Comparison of ENCODE assay signal across 18 cellular contexts in the genomic region with DNA sequence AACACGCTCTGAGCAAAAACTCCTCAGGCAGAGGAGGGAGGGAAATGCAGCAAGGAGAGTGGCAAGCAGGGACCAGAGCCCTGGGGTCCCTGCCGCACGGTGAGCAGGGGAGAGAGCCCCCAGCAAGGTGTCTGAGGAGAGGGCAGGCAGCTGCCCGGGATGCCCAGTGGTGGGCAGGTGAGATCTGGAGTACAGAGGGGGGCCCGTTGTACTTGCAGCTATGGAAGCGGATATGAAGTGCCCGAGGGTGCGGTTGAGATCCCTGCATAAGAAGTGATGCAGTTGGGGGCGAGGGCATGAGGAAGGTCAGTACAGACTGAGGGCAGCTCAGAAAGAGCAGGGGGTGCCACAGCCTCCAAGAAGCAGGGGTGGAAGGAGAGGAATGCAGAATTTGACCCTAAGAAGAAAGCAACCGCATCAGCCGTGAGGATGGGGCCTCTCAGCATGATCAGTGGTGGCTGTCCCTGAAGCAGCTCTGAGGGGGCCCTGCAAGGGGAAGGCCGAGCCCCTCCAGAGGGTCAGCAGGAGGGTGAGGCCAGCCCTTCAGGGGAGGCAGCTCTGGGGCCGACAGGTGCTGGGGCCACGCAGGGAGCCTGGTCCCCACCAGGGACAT. TPM values are rescaled to one million over a fixed set of nuclear protein-coding genes. Genes with fewer than 3 reads are reported as not detected.
DNase-seq lines count a peak whose midpoint lies in the region; ATAC-seq and TF ChIP-seq lines count a peak whose summit lies in the region.
"Had no signal": no experiment of that assay in that cellular context is flagged by ENCODE, and none has a peak within 500 bp of the region (broad histone marks: within the 10 kb centered on the region; RNA-seq: fewer than 3 reads in every experiment).

No MANE protein-coding gene starts in this region.

- H3K27ac ChIP-seq in SJSA1 (peak overlapping the region; percentile 69), neural progenitor cell (no peak overlapping the region), testis (no peak overlapping the region)
- H3K27ac ChIP-seq: BLaER1 treated with 17β-estradiol and CSF1 and Interleukin-3, amounts not matched to agents 10 nM and 100 nM had no signal

- H3K4me3 ChIP-seq in SJSA1 (no peak overlapping the region), neural progenitor cell (no peak overlapping the region), testis (no peak overlapping the region)
- H3K4me3 ChIP-seq: BLaER1 treated with 17β-estradiol and CSF1 and Interleukin-3, amounts not matched to agents 10 nM and 100 nM had no signal

- intact Hi-C loops in testis (cut with DNase I; ENCODE audit: low total_unique reads), result no loop called here

- DNase-seq in activated T-cell treated with anti-CD3 and anti-CD28 coated beads, Interleukin-2, amount 50 U/mL, for 24 hours, result peak; percentile 26
- no peak for DNase-seq in activated T-cell treated with anti-CD3 and anti-CD28 coated beads, Interleukin-2, amount 50 U/mL, for 4 hours
- DNase-seq in SJSA1 (ENCODE audit: low read depth in 1 of 2, low spot score in 2 of 2) (no peak), neural progenitor cell (ENCODE audit: low spot score) (no peak), testis (peak; percentile 7), NCI-H146 treated with DMSO at 0.1 percent for 48 hours (lab: John Stamatoyannopoulos, UW; ENCODE audit: unreplicated experiment) (no peak)
- DNase-seq: DMS53, EL, HCEC 1CT, Karpas-422, NCI-H1417 treated with DMSO at 0.1 percent for 48 hours, NCI-H2029, NCI-H526 had no signal

- H3K27ac Mint-ChIP-seq in activated T-cell treated with anti-CD3 and anti-CD28 coated beads, Interleukin-2, amount 50 U/mL, for 24 hours, result no peak overlapping the region
- H3K27ac Mint-ChIP-seq in neural progenitor cell, result peak overlapping the region; percentile 53
- H3K27ac Mint-ChIP-seq: CD8-positive, alpha-beta T cell had no signal

- H4K20me1 ChIP-seq in neural progenitor cell (ENCODE audit: low read depth), result peaks cover under 1% of the 10 kb centered on the region

- no peak overlapping the region for H3K9ac ChIP-seq in neural progenitor cell
- H3K9ac ChIP-seq: BLaER1 treated with 17β-estradiol and CSF1 and Interleukin-3, amounts not matched to agents 10 nM and 100 nM had no signal

- WGBS in testis, 2 donors, result 86 to 91% methylated on average over 14 of the region's 14 CpGs

- H3F3A ChIP-seq in neural progenitor cell (ENCODE audit: low read depth), result no peaks in the 10 kb centered on the region

- no peaks in the 10 kb centered on the region for H3K9me3 Mint-ChIP-seq in activated T-cell treated with anti-CD3 and anti-CD28 coated beads, Interleukin-2, amount 50 U/mL, for 24 hours
- no peaks in the 10 kb centered on the region for H3K9me3 Mint-ChIP-seq in activated T-cell treated with anti-CD3 and anti-CD28 coated beads, Interleukin-2, amount 50 U/mL, for 4 hours
- no peaks in the 10 kb centered on the region for H3K9me3 Mint-ChIP-seq in neural progenitor cell
- H3K9me3 Mint-ChIP-seq: CD8-positive, alpha-beta T cell; IgD-negative memory B cell had no signal

- no peak overlapping the region for H2AFZ ChIP-seq in neural progenitor cell (replicated peaks)

- H3K36me3 ChIP-seq in SJSA1 (peaks cover 55% of the 10 kb centered on the region), neural progenitor cell (no peaks in the 10 kb centered on the region), testis (ENCODE audit: low read depth, missing control alignments) (no peaks in the 10 kb centered on the region)

- no peaks in the 10 kb centered on the region for H3K27me3 Mint-ChIP-seq in activated T-cell treated with anti-CD3 and anti-CD28 coated beads, Interleukin-2, amount 50 U/mL, for 24 hours
- no peaks in the 10 kb centered on the region for H3K27me3 Mint-ChIP-seq in activated T-cell treated with anti-CD3 and anti-CD28 coated beads, Interleukin-2, amount 50 U/mL, for 4 hours (ENCODE audit: low read depth)
- peaks cover 6% of the 10 kb centered on the region for H3K27me3 Mint-ChIP-seq in neural progenitor cell (ENCODE audit: insufficient read depth, low read depth)
- H3K27me3 Mint-ChIP-seq: IgD-negative memory B cell had no signal

- ATAC-seq in activated T-cell treated with anti-CD3 and anti-CD28 coated beads, Interleukin-2, amount 50 U/mL, for 4 hours, result no peak
- ATAC-seq in GM21515 (IDR thresholded peaks at IDR 0.05; ENCODE audit: unreplicated experiment) (no peak), GM19023 (IDR thresholded peaks at IDR 0.05; ENCODE audit: unreplicated experiment) (no peak)
- ATAC-seq: CD8-positive, alpha-beta T cell had no signal

- no peak for TF ChIP-seq POLR2A in testis (IDR thresholded peaks at IDR 0.05)

- H3K4me2 ChIP-seq in neural progenitor cell, result no peak overlapping the region
- H3K4me2 ChIP-seq: BLaER1 treated with 17β-estradiol and CSF1 and Interleukin-3, amounts not matched to agents 10 nM and 100 nM had no signal

- H3K4me1 ChIP-seq in SJSA1 (replicated peaks), result peaks cover 36% of the 10 kb centered on the region
- H3K4me1 ChIP-seq in neural progenitor cell, result no peaks in the 10 kb centered on the region
- no peaks in the 10 kb centered on the region for H3K4me1 ChIP-seq in testis

- H3K79me2 ChIP-seq in neural progenitor cell (ENCODE audit: low read depth), result no peaks in the 10 kb centered on the region

- TF ChIP-seq CTCF in neural progenitor cell (IDR thresholded peaks at IDR 0.05), result no peak
- TF ChIP-seq CTCF in testis (IDR thresholded peaks at IDR 0.05), result no peak

- H3K9me3 ChIP-seq in SJSA1 (replicated peaks), result no peaks in the 10 kb centered on the region
- no peaks in the 10 kb centered on the region for H3K9me3 ChIP-seq in neural progenitor cell (ENCODE audit: low read depth)
- H3K9me3 ChIP-seq in testis, result no peaks in the 10 kb centered on the region
- H3K9me3 ChIP-seq: BLaER1 treated with 17β-estradiol and CSF1 and Interleukin-3, amounts not matched to agents 10 nM and 100 nM had no signal

- peaks cover 26% of the 10 kb centered on the region for H3K36me3 Mint-ChIP-seq in activated T-cell treated with anti-CD3 and anti-CD28 coated beads, Interleukin-2, amount 50 U/mL, for 24 hours (ENCODE audit: low read depth)
- peaks cover 13% of the 10 kb centered on the region for H3K36me3 Mint-ChIP-seq in activated T-cell treated with anti-CD3 and anti-CD28 coated beads, Interleukin-2, amount 50 U/mL, for 4 hours (ENCODE audit: insufficient read depth)
- H3K36me3 Mint-ChIP-seq in neural progenitor cell, result peaks cover 2% of the 10 kb centered on the region

- H3K4me3 Mint-ChIP-seq in activated T-cell treated with anti-CD3 and anti-CD28 coated beads, Interleukin-2, amount 50 U/mL, for 24 hours, result no peak overlapping the region
- no peak overlapping the region for H3K4me3 Mint-ChIP-seq in activated T-cell treated with anti-CD3 and anti-CD28 coated beads, Interleukin-2, amount 50 U/mL, for 4 hours
- no peak overlapping the region for H3K4me3 Mint-ChIP-seq in neural progenitor cell
- H3K4me3 Mint-ChIP-seq: CD8-positive, alpha-beta T cell; IgD-negative memory B cell had no signal

- H3K27me3 ChIP-seq in SJSA1 (replicated peaks), result no peaks in the 10 kb centered on the region
- no peaks in the 10 kb centered on the region for H3K27me3 ChIP-seq in neural progenitor cell
- H3K27me3 ChIP-seq in testis, result no peaks in the 10 kb centered on the region
- H3K27me3 ChIP-seq: BLaER1 treated with 17β-estradiol and CSF1 and Interleukin-3, amounts not matched to agents 10 nM and 100 nM had no signal

- H3K4me1 Mint-ChIP-seq in activated T-cell treated with anti-CD3 and anti-CD28 coated beads, Interleukin-2, amount 50 U/mL, for 24 hours (ENCODE audit: low read depth), result peaks cover 3% of the 10 kb centered on the region
- H3K4me1 Mint-ChIP-seq in activated T-cell treated with anti-CD3 and anti-CD28 coated beads, Interleukin-2, amount 50 U/mL, for 4 hours (ENCODE audit: low read depth), result peaks cover 4% of the 10 kb centered on the region
- peaks cover 5% of the 10 kb centered on the region for H3K4me1 Mint-ChIP-seq in neural progenitor cell

RNA-seq across cellular contexts. Expression of a gene that starts 29.4 kb away (rescaled TPM):
- 10 to 100 TPM; 40.5 to 42.3 (median 41.8) TPM for total RNA-seq in activated T-cell treated with anti-CD3 and anti-CD28 coated beads, Interleukin-2, amount 50 U/mL, for 4 hours
- total RNA-seq in SJSA1 (2014; rRNA removed; shearing (Covaris generic)), result 30.0 and 46.3 TPM in 2 replicates
- total RNA-seq in neural progenitor cell (ENCODE audit: low replicate concordance), result 42.2 and 58.1 TPM in 2 replicates
- total RNA-seq in testis, result 10 to 100 TPM; 26.4 to 40.6 TPM
- polyA plus RNA-seq in testis (ENCODE audit: insufficient read depth, low read depth, low replicate concordance), result 37.3 TPM

Comparison
In these comparisons a context has a peak if more than half of its experiments do, and no peak if none do; other contexts are left out.
1. DNase-seq: peak in activated T-cell treated with anti-CD3 and anti-CD28 coated beads, Interleukin-2, amount 50 U/mL, for 24 hours (single experiment) and testis (single experiment); none in activated T-cell treated with anti-CD3 and anti-CD28 coated beads, Interleukin-2, amount 50 U/mL, for 4 hours (single experiment), SJSA1 (0 of 2), neural progenitor cell (single experiment) and NCI-H146 treated with DMSO at 0.1 percent for 48 hours (single experiment).